8 cellular contexts compared by ENCODE assay signal in the genomic region with DNA sequence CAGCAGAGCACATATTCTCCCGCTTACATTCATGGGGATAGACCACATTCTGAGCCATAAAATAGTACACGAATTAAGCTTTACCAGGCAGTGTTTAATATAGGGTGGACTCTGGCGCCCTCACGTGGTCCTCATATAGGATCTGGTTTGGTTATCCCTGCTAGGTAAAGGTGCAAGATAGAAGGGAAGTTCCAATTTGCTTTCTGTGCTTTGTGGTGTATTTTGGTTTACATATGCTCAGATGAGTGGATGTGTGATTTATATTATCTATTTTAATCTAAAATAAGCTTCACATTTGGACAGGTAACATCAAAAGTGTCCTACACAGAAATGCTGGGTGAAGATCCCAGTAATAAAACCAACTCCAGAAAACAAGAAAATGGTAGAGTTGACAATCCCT. TPM values are rescaled to one million over a fixed set of nuclear protein-coding genes. Genes with fewer than 3 reads are reported as not detected.
DNase-seq lines count a peak whose midpoint lies in the region; ATAC-seq, FAIRE-seq and TF ChIP-seq lines count a peak whose summit lies in the region.

No MANE protein-coding gene starts in this region.

- H3K23me2 ChIP-seq in H1 (ENCODE audit: low read depth, low read length): peaks cover 8% of the 10 kb centered on the region

- TF ChIP-seq CTCF in H1 (IDR thresholded peaks at IDR 0.05; ENCODE audit: control extremely low read depth in 1 of 3, insufficient read depth in 1 of 3, low read depth in 1 of 3, low read length in 3 of 3) (peak in 2 of 3 experiments; percentile 79; a peak in 3 of 4 replicates), mesothelial cell of epicardium (IDR thresholded peaks at IDR 0.05; ENCODE audit: unreplicated experiment) (peak; percentile 57)

- no peak overlapping the region for H2AK5ac ChIP-seq in H1 (ENCODE audit: low read depth, low read length)

- H3K27me3 ChIP-seq in H1 (replicated peaks in 1 of 4; ENCODE audit: control insufficient read depth in 3 of 4, extremely low read depth in 1 of 4, insufficient read depth in 3 of 4, low read length in 3 of 4): peaks cover 4 to 23% (median 19%) of the 10 kb centered on the region in 4 experiments; a peak in 6 of 7 replicates

- no peak overlapping the region for H2BK12ac ChIP-seq in H1 (ENCODE audit: low read depth, low read length)

- H3K14ac ChIP-seq in H1 (ENCODE audit: insufficient read length): no peak overlapping the region

- H4K91ac ChIP-seq in H1 (replicated peaks; ENCODE audit: insufficient read length, low read length): no peak overlapping the region

- FAIRE-seq in H1 (lab: Jason Lieb, UNC): peak; percentile 72

- no peak for ATAC-seq in HG03159 (IDR thresholded peaks at IDR 0.05; ENCODE audit: unreplicated experiment)

- H4K20me1 ChIP-seq in H1 (replicated peaks in 1 of 2; ENCODE audit: control insufficient read depth in 1 of 2, insufficient read depth in 2 of 2, low read length in 2 of 2): no peaks in the 10 kb centered on the region

- H3K4me3 Mint-ChIP-seq in mesothelial cell of epicardium: no peak overlapping the region

- H3K4me1 Mint-ChIP-seq in mesothelial cell of epicardium: peaks cover 8% of the 10 kb centered on the region

- H3K36me3 ChIP-seq in H1 (ENCODE audit: control insufficient read depth in 2 of 4, insufficient read depth in 4 of 4, low read length in 3 of 4): no peaks in the 10 kb centered on the region

- no peak overlapping the region for H3K23ac ChIP-seq in H1 (ENCODE audit: insufficient read length)

- no peak overlapping the region for H2BK15ac ChIP-seq in H1 (ENCODE audit: low read length)

- TF ChIP-seq RAD21 in H1 (IDR thresholded peaks at IDR 0.05 in 1 of 2, conservative IDR thresholded peaks at IDR 0.05 in 1 of 2; ENCODE audit: low read depth in 2 of 2, low read length in 2 of 2): peak; percentile 96 to 97

- H2BK20ac ChIP-seq in H1 (ENCODE audit: low read length): no peak overlapping the region

- WGBS in H1 (ENCODE audit: extremely low coverage in 1 of 2, insufficient coverage in 1 of 2, insufficient read length in 1 of 2, insufficient replicate concordance in 2 of 2, low coverage in 1 of 2, low lambda C conversion rate in 2 of 2, missing lambda C conversion rate in 1 of 2), 2 experiments: 11% methylated on average over 4 of the region's 4 CpGs; no CpG with 5 or more reads in 1 of the 2 experiments

- no peak overlapping the region for H3K4me2 ChIP-seq in H1 (ENCODE audit: insufficient read depth in 1 of 2, low read depth in 2 of 2, low read length in 2 of 2)

- H3K4me3 ChIP-seq in H1 (ENCODE audit: extremely low read depth in 1 of 4, insufficient read depth in 2 of 4, low read depth in 3 of 4, low read length in 4 of 4): no peak overlapping the region

- no peaks in the 10 kb centered on the region for H3K79me1 ChIP-seq in H1 (ENCODE audit: low read depth, low read length)

- H3K18ac ChIP-seq in H1 (ENCODE audit: extremely low read depth, low read length): no peak overlapping the region

- H3K9ac ChIP-seq in H1 (replicated peaks in 1 of 4; ENCODE audit: extremely low read depth in 1 of 4, low read depth in 3 of 4, low read length in 3 of 4): no peak overlapping the region

- no peaks in the 10 kb centered on the region for H3K9me3 Mint-ChIP-seq in mesothelial cell of epicardium

- no peak overlapping the region for H4K5ac ChIP-seq in H1 (ENCODE audit: insufficient read length, low read depth, low read length)

- H3K9me3 ChIP-seq in H1 (ENCODE audit: insufficient read depth in 2 of 2, low read depth in 1 of 2, low read length in 1 of 2): no peaks in the 10 kb centered on the region

- CTCF ChIA-PET in H1 (lab: Charles Lee; ENCODE audit: partially characterized antibody): interaction anchor here (0.7 to 3.1 kb wide), 31 partner anchors 11 to 775 kb away, joined by 3 to 20 read pairs (median 4); a partner anchor contains a TSS

- no peak overlapping the region for H2BK120ac ChIP-seq in H1 (replicated peaks; ENCODE audit: low read depth, low read length)

- H3K79me2 ChIP-seq in H1 (ENCODE audit: control insufficient read depth in 1 of 2, insufficient read depth in 2 of 2, low read length in 2 of 2): no peaks in the 10 kb centered on the region

- no peak for TF ChIP-seq EP300 in H1 (IDR thresholded peaks at IDR 0.05; ENCODE audit: borderline replicate concordance in 1 of 2, low read depth in 2 of 2, low read length in 2 of 2)

- TF ChIP-seq POLR2A in H1 (IDR thresholded peaks at IDR 0.05; ENCODE audit: control extremely low read depth in 1 of 2, low read depth in 2 of 2, low read length in 2 of 2): no peak

- H3K4ac ChIP-seq in H1 (replicated peaks; ENCODE audit: insufficient read length, low read depth, low read length): no peak overlapping the region

- peaks cover 0 to 6% (median 3%) of the 10 kb centered on the region in 4 experiments; a peak in 5 of 7 replicates for H3K4me1 ChIP-seq in H1 (replicated peaks in 1 of 4; ENCODE audit: control insufficient read depth in 3 of 4, insufficient read depth in 4 of 4, low read length in 3 of 4)

- H3K27me3 Mint-ChIP-seq in mesothelial cell of epicardium (ENCODE audit: low read depth): peaks cover 87% of the 10 kb centered on the region

- H3K56ac ChIP-seq in H1 (replicated peaks; ENCODE audit: insufficient read length, low read depth, low read length): no peak overlapping the region

- no peak overlapping the region for H4K8ac ChIP-seq in H1 (ENCODE audit: extremely low read depth, insufficient read depth, low read length)

- no peak overlapping the region for H3K27ac Mint-ChIP-seq in mesothelial cell of epicardium

- H2BK5ac ChIP-seq in H1 (ENCODE audit: low read depth, low read length): no peak overlapping the region

- POLR2A ChIA-PET in H1 (lab: Charles Lee; ENCODE audit: partially characterized antibody): interaction anchor here (1.0 kb wide), 1 partner anchor 45 kb away, joined by 5 read pairs; a partner anchor contains a TSS

- no peak overlapping the region for H2AFZ ChIP-seq in H1 (ENCODE audit: low read length)

- no peak overlapping the region for H3K27ac ChIP-seq in H1 (ENCODE audit: low read depth, low read length)

- H3K36me3 Mint-ChIP-seq in mesothelial cell of epicardium: no peaks in the 10 kb centered on the region

- DNase-seq in GM03348 (ENCODE audit: low spot score) (peak; percentile 71), HuH-7.5 (ENCODE audit: low spot score) (peak; percentile 46), NOMO-1 treated with dmso at 0.1 percent for 144 hours (lab: John Stamatoyannopoulos, UW; ENCODE audit: unreplicated experiment) (peak; percentile 38), H1 (ENCODE audit: low read depth in 1 of 2, low spot score in 2 of 2) (peak in 1 of 2 experiments; percentile 56), mesothelial cell of epicardium (ENCODE audit: low spot score in 2 of 2, unreplicated experiment in 2 of 2) (peak; percentile 36 to 63)
- DNase-seq in activated CD8-positive, alpha-beta memory T cell treated with anti-CD3 and anti-CD28 coated beads for 24 hours: peak; percentile 80
- DNase-seq in stimulated activated CD8-positive, alpha-beta memory T cell treated with anti-CD3 and anti-CD28 coated beads, Interleukin-4, amount 100 ng/mL, for 4 hours (ENCODE audit: low read depth in 2 of 2, low spot score in 1 of 2): peak; percentile 23 to 39

TF ChIP-seq in H1, 55 proteins besides CTCF, POLR2A, EP300 and RAD21:
- TF ChIP-seq CREB1 (IDR thresholded peaks at IDR 0.05) (0 out of 2 replicates have a peak, but pooled peaks have one; percentile 14), ZNF274 (IDR thresholded peaks at IDR 0.05; ENCODE audit: borderline replicate concordance, extremely low read depth, low read length) (no peak), JUN (IDR thresholded peaks at IDR 0.05; ENCODE audit: low read depth, low read length) (no peak)

RNA-seq across cellular contexts. Expression of a gene that starts 3.6 kb away (rescaled TPM):
- total RNA-seq in H1 (2021; fragmentation: NEBNext Ultra II Directional; extraction: Animal tissue kit (Norgen Biotek cat#: 25700)): 0.10 and 0.22 TPM in 2 replicates
- polyA plus RNA-seq in H1 (2011; rRNA removed): 0.14 and 0.15 TPM in 2 replicates
- 0.19 TPM for polyA plus RNA-seq in H1 (2011; cell fraction: cytosol; rRNA removed)
- 0.61 TPM for polyA plus RNA-seq in H1 (2011; cell fraction: nucleus; rRNA removed)
- polyA plus RNA-seq in H1 (2012, experiment 1 of 2): 0.06 to 0.29 TPM (median 0.14 TPM) in 4 replicates
- not detected for polyA plus RNA-seq in H1 (2012, experiment 2 of 2)
- polyA plus RNA-seq in H1 (2013, experiment 1 of 2): 0.18 TPM
- polyA plus RNA-seq in H1 (2013, experiment 2 of 2): 0.13 TPM
- 0.13 and 0.29 TPM in 2 replicates for polyA minus RNA-seq in H1 (2011; rRNA and poly(A)+ RNA removed)
- polyA minus RNA-seq in H1 (2011; cell fraction: cytosol; rRNA and poly(A)+ RNA removed): not detected
- 1.1 TPM for polyA minus RNA-seq in H1 (2011; cell fraction: nucleus; rRNA and poly(A)+ RNA removed)
- 0.09 to 0.16 TPM (median 0.09 TPM) in 3 replicates for total RNA-seq in mesothelial cell of epicardium

RNA-seq across cellular contexts. Expression of a gene that starts 45.4 kb away (rescaled TPM):
- total RNA-seq in H1 (2021; fragmentation: NEBNext Ultra II Directional; extraction: Animal tissue kit (Norgen Biotek cat#: 25700)): 3.0 and 4.1 TPM in 2 replicates
- polyA plus RNA-seq in H1 (2011; rRNA removed): 1.6 and 1.7 TPM in 2 replicates
- 2.2 TPM for polyA plus RNA-seq in H1 (2011; cell fraction: cytosol; rRNA removed)
- 3.7 TPM for polyA plus RNA-seq in H1 (2011; cell fraction: nucleus; rRNA removed)
- polyA plus RNA-seq in H1 (2012, experiment 1 of 2): 2.0 to 4.0 TPM (median 2.9 TPM) in 4 replicates
- polyA plus RNA-seq in H1 (2012, experiment 2 of 2): 0.16 TPM
- 25.7 TPM for polyA plus RNA-seq in H1 (2013, experiment 1 of 2)
- 4.3 TPM for polyA plus RNA-seq in H1 (2013, experiment 2 of 2)
- polyA minus RNA-seq in H1 (2011; rRNA and poly(A)+ RNA removed): 2.9 and 4.3 TPM in 2 replicates
- polyA minus RNA-seq in H1 (2011; cell fraction: cytosol; rRNA and poly(A)+ RNA removed): 1.5 TPM
- polyA minus RNA-seq in H1 (2011; cell fraction: nucleus; rRNA and poly(A)+ RNA removed): 2.9 TPM
- total RNA-seq in mesothelial cell of epicardium: not detected in 3 replicates
